In the genomic region with DNA sequence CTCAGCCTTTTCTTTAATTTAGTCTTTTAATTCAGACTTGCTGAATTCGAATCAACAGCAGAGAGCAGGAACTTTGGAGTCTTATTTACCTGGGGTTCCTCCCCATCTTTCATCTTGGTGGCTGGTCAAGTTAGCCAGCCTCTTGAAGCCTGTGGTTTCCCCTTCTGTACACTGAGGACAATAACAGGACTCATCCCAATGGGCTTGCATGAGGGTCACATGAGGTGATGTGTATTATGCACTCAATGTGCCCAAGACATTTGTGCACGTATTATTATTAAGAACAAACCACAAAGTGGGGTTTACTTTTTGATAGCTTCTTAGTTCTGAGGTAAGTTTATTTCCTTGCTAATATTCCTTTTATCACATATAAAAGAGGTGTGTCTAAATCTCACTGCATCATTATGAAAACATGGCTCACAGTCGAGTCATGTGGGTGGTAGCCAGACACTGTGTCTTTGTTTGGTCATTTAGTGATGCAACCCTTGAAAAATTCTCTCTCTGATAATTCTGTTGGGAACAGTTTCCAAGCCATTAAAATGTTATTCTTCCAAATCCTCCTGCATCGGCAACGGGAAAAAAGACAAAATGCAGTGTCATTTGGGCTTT, we compare ENCODE assay signal across 11 cellular contexts.
DNase-seq lines count a peak whose midpoint lies in the region; ATAC-seq, FAIRE-seq and TF ChIP-seq lines count a peak whose summit lies in the region.
"Had no signal": no experiment of that assay in that cellular context is flagged by ENCODE, and none has a peak within 500 bp of the region (broad histone marks: within the 10 kb centered on the region; RNA-seq: fewer than 3 reads in every experiment).

No MANE protein-coding gene starts in this region.

- in situ Hi-C loops in K562 (cut with MboI) (no loop called here), GM13977 (cut with MboI; ENCODE audit: low pct_unique_long_range_greater_than_20kb, low sequenced_read_pairs, unreplicated experiment) (no loop called here)

- 1% methylated on average over 5 of the region's 5 CpGs for WGBS in K562 (ENCODE audit: insufficient coverage, low coverage, missing lambda C conversion rate)
- WGBS in heart left ventricle, 4 donors = 67 to 78% (median 68%) methylated on average over 5 of the region's 5 CpGs

- DNase-seq in H54 (ENCODE audit: insufficient read length, low spot score) (peak; percentile 69), K562 (ENCODE audit: extremely low read depth in 1 of 4, low spot score in 3 of 4) (no peak), heart left ventricle (peak in 2 of 5 donors; percentile 33 to 49), NCI-H446 treated with DMSO at 0.1 percent for 48 hours (lab: John Stamatoyannopoulos, UW) (no peak), GM13977 (ENCODE audit: low spot score) (no peak)
- DNase-seq in activated CD8-positive, alpha-beta memory T cell treated with anti-CD3 and anti-CD28 coated beads for 24 hours = no peak
- DNase-seq: NCI-H774; stimulated activated CD8-positive, alpha-beta memory T cell treated with anti-CD3 and anti-CD28 coated beads, Interleukin-4, amount 100 ng/mL, for 48 hours; WERI-Rb-1 had no signal

- H3K4me3 ChIP-seq in K562 (no peak overlapping the region), heart left ventricle (no peak overlapping the region), skeletal muscle satellite cell (ENCODE audit: low read length) (peak overlapping the region; percentile 35)

- no peaks in the 10 kb centered on the region for H3K79me2 ChIP-seq in K562 (ENCODE audit: control insufficient read depth, insufficient read depth, low read length)

- no peak overlapping the region for H3K4me2 ChIP-seq in K562 (ENCODE audit: insufficient read depth, low read length)
- H3K4me2 ChIP-seq in skeletal muscle satellite cell (ENCODE audit: low read length) = peak overlapping the region; percentile 75

- no peak for TF ChIP-seq RAD21 in K562 (CRISPR knock-in tag; conservative IDR thresholded peaks at IDR 0.05 in 1 of 2, IDR thresholded peaks at IDR 0.05 in 1 of 2)

- ATAC-seq in K562 (no peak), heart left ventricle (peak; percentile 39 to 85 (median 62)), GM18870 (IDR thresholded peaks at IDR 0.05; ENCODE audit: unreplicated experiment) (no peak)

- no peak for TF ChIP-seq POLR2A in H54 (IDR thresholded peaks at IDR 0.05; ENCODE audit: low read depth, low read length)
- TF ChIP-seq POLR2A in K562 (conservative IDR thresholded peaks at IDR 0.05) = no peak
- no peak for TF ChIP-seq POLR2A in heart left ventricle (IDR thresholded peaks at IDR 0.05)

- H2AFZ ChIP-seq in K562 (ENCODE audit: low read depth, low read length) = no peak overlapping the region

- no peaks in the 10 kb centered on the region for H3K36me3 ChIP-seq in K562 (ENCODE audit: control insufficient read depth, insufficient read depth, low read length)
- no peaks in the 10 kb centered on the region for H3K36me3 ChIP-seq in heart left ventricle
- no peaks in the 10 kb centered on the region for H3K36me3 ChIP-seq in skeletal muscle satellite cell (ENCODE audit: insufficient read depth, low read length)
- H3K36me3 ChIP-seq: WERI-Rb-1 had no signal

- H3K9me1 ChIP-seq in K562 (ENCODE audit: control insufficient read depth, insufficient read depth, low read length) = no peaks in the 10 kb centered on the region

- TF ChIP-seq EP300 in K562 (IDR thresholded peaks at IDR 0.05; ENCODE audit: low read length) = no peak

- H3K9ac ChIP-seq in K562 (ENCODE audit: insufficient read depth in 1 of 2, low read depth in 2 of 2, low read length in 2 of 2) (no peak overlapping the region), skeletal muscle satellite cell (ENCODE audit: low read depth, low read length) (peak overlapping the region; percentile 58)

- FAIRE-seq in H54 (lab: Jason Lieb, UNC) (peak; percentile 66), K562 (lab: Jason Lieb, UNC) (no peak)

- TF ChIP-seq CTCF in K562 (IDR thresholded peaks at IDR 0.05 in 2 of 3, conservative IDR thresholded peaks at IDR 0.05 in 1 of 3; ENCODE audit: insufficient read depth in 2 of 3, low read depth in 1 of 3, low read length in 3 of 3) (no peak), heart left ventricle (IDR thresholded peaks at IDR 0.05) (no peak), GM13977 (IDR thresholded peaks at IDR 0.05; ENCODE audit: extremely low read depth, insufficient read depth, missing control alignments) (no peak)

- H4K20me1 ChIP-seq in K562 (replicated peaks; ENCODE audit: control insufficient read depth, insufficient read depth, low read length) = no peaks in the 10 kb centered on the region

- POLR2A ChIA-PET in K562 (lab: Yijun Ruan, JAX) = no interaction called here

- H3K4me1 ChIP-seq in K562 (replicated peaks in 1 of 2; ENCODE audit: control insufficient read depth in 2 of 2, insufficient read depth in 2 of 2, low read length in 2 of 2) (no peaks in the 10 kb centered on the region), heart left ventricle (peaks cover 0 to 31% (median 5%) of the 10 kb centered on the region in 12 donors), skeletal muscle satellite cell (ENCODE audit: control insufficient read depth, insufficient read depth, low read length) (peaks cover 25% of the 10 kb centered on the region)

- intact Hi-C loops in K562 (cut with micrococcal nuclease) = no loop called here
- intact Hi-C loops in heart left ventricle (cut with DNase I) = no loop called here

- BruUV-seq in K562 (replicated peaks; lab: Mats Ljungman, UMichigan) = no TSS peak

- H3K27ac ChIP-seq in K562 (ENCODE audit: extremely low read depth, low read depth, low read length) = no peak overlapping the region
- H3K27ac ChIP-seq in heart left ventricle = peak overlapping the region in 1 of 12 donors; percentile 26
- H3K27ac ChIP-seq: WERI-Rb-1 had no signal

- CTCF ChIA-PET in K562 (lab: Yijun Ruan, JAX; ENCODE audit: low intra/inter-chr PET ratio) = no interaction called here

- H3K27me3 ChIP-seq in K562 (ENCODE audit: control insufficient read depth in 2 of 2, insufficient read depth in 2 of 2, low read length in 2 of 2) (peaks cover 12 to 46% of the 10 kb centered on the region in 2 experiments; a peak in 4 of 5 replicates), heart left ventricle (no peaks in the 10 kb centered on the region), skeletal muscle satellite cell (ENCODE audit: control insufficient read depth, insufficient read depth, low read length) (no peaks in the 10 kb centered on the region)

- H3K9me3 ChIP-seq in K562 (replicated peaks; ENCODE audit: control insufficient read depth, insufficient read depth, low read depth, low read length) = no peaks in the 10 kb centered on the region
- H3K9me3 ChIP-seq in heart left ventricle = no peaks in the 10 kb centered on the region
- no peaks in the 10 kb centered on the region for H3K9me3 ChIP-seq in skeletal muscle satellite cell (replicated peaks; ENCODE audit: low read length)

TF ChIP-seq in K562, 482 proteins besides CTCF, POLR2A, EP300 and RAD21:
- TF ChIP-seq, protein P1, sequence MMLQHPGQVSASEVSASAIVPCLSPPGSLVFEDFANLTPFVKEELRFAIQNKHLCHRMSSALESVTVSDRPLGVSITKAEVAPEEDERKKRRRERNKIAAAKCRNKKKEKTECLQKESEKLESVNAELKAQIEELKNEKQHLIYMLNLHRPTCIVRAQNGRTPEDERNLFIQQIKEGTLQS (IDR thresholded peaks at IDR 0.05) = peak; percentile 48; the same call in 1 of the 2 replicates
- TF ChIP-seq, protein P1 (CRISPR knock-in tag; conservative IDR thresholded peaks at IDR 0.05) = no peak
- no peak for TF ChIP-seq CHD4 (IDR thresholded peaks at IDR 0.05; ENCODE audit: insufficient read depth, insufficient replicate concordance, low read depth, low read length, poor library complexity, severe bottlenecking)
- TF ChIP-seq GATA2 (CRISPR knock-in tag; IDR thresholded peaks at IDR 0.05) = no peak
- no peak for TF ChIP-seq CEBPG (CRISPR knock-in tag; IDR thresholded peaks at IDR 0.05)
- peak in 1 of 2 experiments; percentile 58; a peak in 1 of 4 replicates for TF ChIP-seq CEBPG (tag; conservative IDR thresholded peaks at IDR 0.05 in 1 of 2, IDR thresholded peaks at IDR 0.05 in 1 of 2)
TF ChIP-seq in K562: peak in this region for 2.

Comparison
In these comparisons a context has a peak if more than half of its experiments do, and no peak if none do; other contexts are left out.
1. ATAC-seq: peak in heart left ventricle (4 of 4); none in K562 (single experiment) and GM18870 (single experiment).